20 cellular contexts compared by ENCODE assay signal in the genomic region with DNA sequence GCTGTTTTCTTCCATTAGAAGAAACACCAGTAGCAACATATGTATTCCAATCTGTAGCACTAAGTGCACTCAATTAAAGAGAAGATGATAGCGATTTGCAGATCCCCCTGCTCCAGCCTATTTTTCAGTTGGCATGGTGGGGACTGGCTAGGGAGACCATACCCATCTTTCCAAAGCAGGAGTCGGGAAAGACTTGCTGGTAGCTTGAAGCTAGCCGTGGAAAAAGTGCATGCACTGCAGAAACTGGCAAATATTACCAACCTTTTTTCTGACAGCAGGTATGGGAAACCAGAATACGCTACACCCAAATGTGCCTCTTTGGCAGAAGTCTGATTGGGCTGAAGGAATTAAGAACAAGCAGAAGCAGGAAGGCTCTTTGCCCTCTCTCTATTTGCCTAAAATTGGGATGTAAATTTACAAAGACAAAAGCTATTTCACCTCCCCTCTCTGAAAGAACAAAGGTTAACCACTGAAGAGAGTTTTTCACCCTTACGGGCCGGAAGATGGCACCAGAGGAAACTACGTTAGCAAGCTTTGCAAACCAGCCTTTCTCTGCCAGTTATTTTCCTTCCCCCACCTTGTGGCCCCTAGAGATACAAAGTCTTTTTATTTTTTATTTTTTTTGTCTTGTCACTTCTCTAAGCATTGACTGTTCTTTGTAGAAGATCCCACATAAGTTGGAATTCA.
A peak's percentile ranks its signal among the peaks of the same experiment; 100 is the strongest.
DNase-seq lines count a peak whose midpoint lies in the region; ATAC-seq and TF ChIP-seq lines count a peak whose summit lies in the region.
"Had no signal": no experiment of that assay in that cellular context is flagged by ENCODE, and none has a peak within 500 bp of the region (broad histone marks: within the 10 kb centered on the region; RNA-seq: fewer than 3 reads in every experiment).

No MANE protein-coding gene starts in this region.

- no peaks in the 10 kb centered on the region for H3K4me1 ChIP-seq in A673 (ENCODE audit: insufficient read depth, low read length, poor library complexity, severe bottlenecking)
- H3K4me1 ChIP-seq in OCI-LY1 (ENCODE audit: insufficient read depth, low read length, severe bottlenecking): no peaks in the 10 kb centered on the region
- H3K4me1 ChIP-seq: adrenal gland, foreskin keratinocyte, tibial nerve had no signal

- no peak overlapping the region for H2AFZ ChIP-seq in OCI-LY1 (ENCODE audit: low read length)

- BruUV-seq in A673 (replicated peaks; lab: Mats Ljungman, UMichigan): no TSS peak

- no peaks in the 10 kb centered on the region for H3K36me3 Mint-ChIP-seq in activated CD8-positive, alpha-beta T cell treated with anti-CD3 and anti-CD28 coated beads, Interleukin-2, amount 10 ng/mL, durations not matched to agents 7 days and 5 days (ENCODE audit: low read depth)

- H3K9me3 ChIP-seq in A673 (ENCODE audit: low read depth, low read length, poor library complexity, severe bottlenecking) (no peaks in the 10 kb centered on the region), OCI-LY1 (ENCODE audit: low read length) (no peaks in the 10 kb centered on the region)
- H3K9me3 ChIP-seq: adrenal gland, mucosa of descending colon had no signal

- no peaks in the 10 kb centered on the region for H4K20me1 ChIP-seq in OCI-LY1 (ENCODE audit: insufficient read depth, low read length)

- H3F3A ChIP-seq in OCI-LY1 (ENCODE audit: insufficient read depth, low read length): no peaks in the 10 kb centered on the region

- DNase-seq in A673 (ENCODE audit: low spot score) (no peak), H7 (peak; percentile 49), iPS DF 4.7 (ENCODE audit: extremely low read depth, low spot score) (peak; percentile 79), AG20443 (ENCODE audit: low spot score) (no peak)
- no peak for DNase-seq in activated CD8-positive, alpha-beta T cell treated with anti-CD3 and anti-CD28 coated beads, Interleukin-2, amount 10 ng/mL, durations not matched to agents 7 days and 5 days
- DNase-seq: activated CD4-positive, alpha-beta T cell treated with anti-CD3 and anti-CD28 coated beads, Interleukin-2, amount 50 U/mL, for 4 hours; adrenal gland; Calu3; foreskin keratinocyte; HCEC 1CT; mucosa of descending colon; NCI-H1694; T1000 had no signal

- ATAC-seq in activated CD8-positive, alpha-beta T cell treated with anti-CD3 and anti-CD28 coated beads, Interleukin-2, amount 10 ng/mL, durations not matched to agents 7 days and 5 days: no peak
- ATAC-seq in GM21528 (IDR thresholded peaks at IDR 0.05; ENCODE audit: low FRiP score, unreplicated experiment): no peak
- no peak for ATAC-seq in HG03025 (IDR thresholded peaks at IDR 0.05; ENCODE audit: low FRiP score, unreplicated experiment)
- ATAC-seq: foreskin keratinocyte, mucosa of descending colon, Right ventricle myocardium inferior had no signal

- no peaks in the 10 kb centered on the region for H3K9me2 ChIP-seq in OCI-LY1 (ENCODE audit: low read depth, low read length)

- TF ChIP-seq CTCF in A673 (conservative IDR thresholded peaks at IDR 0.05; ENCODE audit: low read depth, low read length) (0 out of 2 replicates have a peak, but pooled peaks have one; percentile 20), OCI-LY1 (IDR thresholded peaks at IDR 0.05; ENCODE audit: low read length) (peak; percentile 22; the same call in 1 of the 2 replicates)

- no peak overlapping the region for H3K4me2 ChIP-seq in OCI-LY1 (ENCODE audit: low read length)

- H3K27me3 Mint-ChIP-seq in activated CD8-positive, alpha-beta T cell treated with anti-CD3 and anti-CD28 coated beads, Interleukin-2, amount 10 ng/mL, durations not matched to agents 7 days and 5 days (ENCODE audit: low read depth): no peaks in the 10 kb centered on the region
- H3K27me3 Mint-ChIP-seq: central memory CD8-positive, alpha-beta T cell had no signal

- POLR2A ChIA-PET in A673 (lab: Charles Lee; ENCODE audit: low non-redundant PET): interaction anchor here (0.6 kb wide), 1 partner anchor 19 kb away, joined by 5 read pairs; no protein-coding TSS in a partner anchor
- POLR2A ChIA-PET in activated CD8-positive, alpha-beta T cell treated with anti-CD3 and anti-CD28 coated beads, Interleukin-2, amount 10 ng/mL, durations not matched to agents 7 days and 5 days (lab: Charles Lee): no interaction called here

- H3K27ac Mint-ChIP-seq in activated CD8-positive, alpha-beta T cell treated with anti-CD3 and anti-CD28 coated beads, Interleukin-2, amount 10 ng/mL, durations not matched to agents 7 days and 5 days: no peak overlapping the region
- H3K27ac Mint-ChIP-seq: activated T-helper 1 cell treated with anti-CD3 and anti-CD28 coated beads, Interleukin-12 subunit alpha, Interleukin-12 subunit beta, Interleukin-2, Interleukin-4 antibody, amounts not matched to agents 30 ng/mL and 10 ng/mL and 1 ng/mL, durations not matched to agents 14 hours and 24 hours and 36 hours had no signal

- H3K4me3 Mint-ChIP-seq in activated CD8-positive, alpha-beta T cell treated with anti-CD3 and anti-CD28 coated beads, Interleukin-2, amount 10 ng/mL, durations not matched to agents 7 days and 5 days: no peak overlapping the region
- H3K4me3 Mint-ChIP-seq: activated T-helper 1 cell treated with anti-CD3 and anti-CD28 coated beads, Interleukin-12 subunit alpha, Interleukin-12 subunit beta, Interleukin-2, Interleukin-4 antibody, amounts not matched to agents 30 ng/mL and 10 ng/mL and 1 ng/mL, durations not matched to agents 14 hours and 24 hours and 36 hours; central memory CD8-positive, alpha-beta T cell had no signal

- H3K27ac ChIP-seq in A673 (ENCODE audit: low read depth, low read length, poor library complexity, severe bottlenecking): no peak overlapping the region
- no peak overlapping the region for H3K27ac ChIP-seq in OCI-LY1 (ENCODE audit: low read depth, low read length, poor library complexity, severe bottlenecking)
- H3K27ac ChIP-seq: adrenal gland, foreskin keratinocyte, tibial nerve had no signal

- CTCF ChIA-PET in A673 (lab: Charles Lee): no interaction called here
- CTCF ChIA-PET in activated CD8-positive, alpha-beta T cell treated with anti-CD3 and anti-CD28 coated beads, Interleukin-2, amount 10 ng/mL, durations not matched to agents 7 days and 5 days (lab: Charles Lee): no interaction called here

- H3K79me2 ChIP-seq in OCI-LY1 (ENCODE audit: insufficient read depth, low read length): no peaks in the 10 kb centered on the region

- peaks cover 6% of the 10 kb centered on the region for H3K9me3 Mint-ChIP-seq in activated CD8-positive, alpha-beta T cell treated with anti-CD3 and anti-CD28 coated beads, Interleukin-2, amount 10 ng/mL, durations not matched to agents 7 days and 5 days (ENCODE audit: insufficient read depth)

- no peaks in the 10 kb centered on the region for H3K4me1 Mint-ChIP-seq in activated CD8-positive, alpha-beta T cell treated with anti-CD3 and anti-CD28 coated beads, Interleukin-2, amount 10 ng/mL, durations not matched to agents 7 days and 5 days (ENCODE audit: low read depth)
- H3K4me1 Mint-ChIP-seq: central memory CD8-positive, alpha-beta T cell had no signal

- intact Hi-C loops in A673 (cut with micrococcal nuclease; ENCODE audit: unreplicated experiment): no loop called here

- H3K4me3 ChIP-seq in A673 (ENCODE audit: low read depth, low read length, poor library complexity, severe bottlenecking): no peak overlapping the region
- H3K4me3 ChIP-seq in H7 (ENCODE audit: insufficient read depth, low read depth, low read length): no peak overlapping the region
- no peak overlapping the region for H3K4me3 ChIP-seq in OCI-LY1 (ENCODE audit: low read depth, low read length, poor library complexity, severe bottlenecking)
- H3K4me3 ChIP-seq: mucosa of descending colon, tibial nerve had no signal

- no peak overlapping the region for H3K9ac ChIP-seq in OCI-LY1 (ENCODE audit: low read length)

- no peaks in the 10 kb centered on the region for H3K36me3 ChIP-seq in A673 (ENCODE audit: insufficient read depth, low read length, poor library complexity, severe bottlenecking)
- no peaks in the 10 kb centered on the region for H3K36me3 ChIP-seq in H7 (replicated peaks; ENCODE audit: control insufficient read depth, insufficient read depth, low read length)
- no peaks in the 10 kb centered on the region for H3K36me3 ChIP-seq in OCI-LY1 (ENCODE audit: insufficient read depth, low read length)
- H3K36me3 ChIP-seq: adrenal gland, tibial nerve had no signal

- no peaks in the 10 kb centered on the region for H3K27me3 ChIP-seq in A673 (replicated peaks; ENCODE audit: insufficient read depth, low read depth, low read length, poor library complexity)
- H3K27me3 ChIP-seq in H7 (ENCODE audit: control insufficient read depth, insufficient read depth, low read length): no peaks in the 10 kb centered on the region
- no peaks in the 10 kb centered on the region for H3K27me3 ChIP-seq in OCI-LY1 (ENCODE audit: insufficient read depth, low read length)
- H3K27me3 ChIP-seq: adrenal gland, foreskin keratinocyte, tibial nerve had no signal

Comparison
In these comparisons a context has a peak if more than half of its experiments do, and no peak if none do; other contexts are left out.
1. DNase-seq: peak in H7 (single experiment) and iPS DF 4.7 (single experiment); none in A673 (single experiment), AG20443 (single experiment) and activated CD8-positive, alpha-beta T cell treated with anti-CD3 and anti-CD28 coated beads, Interleukin-2, amount 10 ng/mL, durations not matched to agents 7 days and 5 days (single experiment).